2 cellular contexts compared by ENCODE assay signal in the genomic region with DNA sequence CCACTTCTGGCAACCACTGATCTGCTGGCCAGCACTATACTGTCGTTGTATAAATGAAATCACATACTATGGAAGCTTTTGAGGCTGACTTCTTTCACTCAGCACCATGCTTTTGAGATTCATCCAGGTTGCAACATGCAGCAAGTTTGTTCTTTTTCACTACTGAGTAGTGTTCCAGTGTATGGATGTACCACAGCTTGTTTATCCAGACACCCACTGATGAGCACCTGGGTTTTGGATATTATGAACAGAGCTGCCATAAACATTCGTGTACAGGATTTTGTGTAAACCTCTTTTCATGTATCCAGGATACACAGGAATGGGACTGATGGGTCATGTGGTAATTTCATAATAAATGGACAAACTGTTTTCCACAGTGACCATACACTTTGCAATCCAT.
TF ChIP-seq lines count a peak whose summit lies in the region.

No MANE protein-coding gene starts in this region.

TF ChIP-seq in HepG2, 621 proteins besides CTCF, POLR2A, EP300 and RAD21:
- TF ChIP-seq SMAD9 (CRISPR knock-in tag; IDR thresholded peaks at IDR 0.05) (no peak), ZNF557 (CRISPR knock-in tag; IDR thresholded peaks at IDR 0.05) (no peak), ZNF724P (CRISPR knock-in tag; IDR thresholded peaks at IDR 0.05; ENCODE audit: borderline replicate concordance) (no peak), TCF7 (IDR thresholded peaks at IDR 0.05; ENCODE audit: low read depth) (no peak), NFRKB (IDR thresholded peaks at IDR 0.05) (no peak), ZNF749 (CRISPR knock-in tag; IDR thresholded peaks at IDR 0.05; ENCODE audit: borderline replicate concordance) (no peak)
- TF ChIP-seq, protein P1, sequence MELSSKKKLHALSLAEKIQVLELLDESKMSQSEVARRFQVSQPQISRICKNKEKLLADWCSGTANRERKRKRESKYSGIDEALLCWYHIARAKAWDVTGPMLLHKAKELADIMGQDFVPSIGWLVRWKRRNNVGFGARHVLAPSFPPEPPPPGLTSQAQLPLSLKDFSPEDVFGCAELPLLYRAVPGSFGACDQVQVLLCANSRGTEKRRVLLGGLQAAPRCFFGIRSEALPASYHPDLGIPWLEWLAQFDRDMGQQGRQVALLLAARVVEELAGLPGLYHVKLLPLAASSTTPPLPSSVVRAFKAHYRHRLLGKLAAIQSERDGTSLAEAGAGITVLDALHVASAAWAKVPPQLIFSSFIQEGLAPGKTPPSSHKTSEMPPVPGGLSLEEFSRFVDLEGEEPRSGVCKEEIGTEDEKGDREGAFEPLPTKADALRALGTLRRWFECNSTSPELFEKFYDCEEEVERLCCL (CRISPR knock-in tag; IDR thresholded peaks at IDR 0.05; ENCODE audit: borderline replicate concordance), result no peak

TF ChIP-seq in GM12878, 131 proteins besides CTCF, POLR2A, EP300 and RAD21:
- TF ChIP-seq, protein P2, sequence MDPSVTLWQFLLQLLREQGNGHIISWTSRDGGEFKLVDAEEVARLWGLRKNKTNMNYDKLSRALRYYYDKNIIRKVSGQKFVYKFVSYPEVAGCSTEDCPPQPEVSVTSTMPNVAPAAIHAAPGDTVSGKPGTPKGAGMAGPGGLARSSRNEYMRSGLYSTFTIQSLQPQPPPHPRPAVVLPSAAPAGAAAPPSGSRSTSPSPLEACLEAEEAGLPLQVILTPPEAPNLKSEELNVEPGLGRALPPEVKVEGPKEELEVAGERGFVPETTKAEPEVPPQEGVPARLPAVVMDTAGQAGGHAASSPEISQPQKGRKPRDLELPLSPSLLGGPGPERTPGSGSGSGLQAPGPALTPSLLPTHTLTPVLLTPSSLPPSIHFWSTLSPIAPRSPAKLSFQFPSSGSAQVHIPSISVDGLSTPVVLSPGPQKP (IDR thresholded peaks at IDR 0.05; ENCODE audit: low read depth, low read length), result no peak
- no peak for TF ChIP-seq SREBF1 (IDR thresholded peaks at IDR 0.05; ENCODE audit: low read length)
- no peak for TF ChIP-seq NR2F1 (conservative IDR thresholded peaks at IDR 0.05)
- TF ChIP-seq, protein P3, sequence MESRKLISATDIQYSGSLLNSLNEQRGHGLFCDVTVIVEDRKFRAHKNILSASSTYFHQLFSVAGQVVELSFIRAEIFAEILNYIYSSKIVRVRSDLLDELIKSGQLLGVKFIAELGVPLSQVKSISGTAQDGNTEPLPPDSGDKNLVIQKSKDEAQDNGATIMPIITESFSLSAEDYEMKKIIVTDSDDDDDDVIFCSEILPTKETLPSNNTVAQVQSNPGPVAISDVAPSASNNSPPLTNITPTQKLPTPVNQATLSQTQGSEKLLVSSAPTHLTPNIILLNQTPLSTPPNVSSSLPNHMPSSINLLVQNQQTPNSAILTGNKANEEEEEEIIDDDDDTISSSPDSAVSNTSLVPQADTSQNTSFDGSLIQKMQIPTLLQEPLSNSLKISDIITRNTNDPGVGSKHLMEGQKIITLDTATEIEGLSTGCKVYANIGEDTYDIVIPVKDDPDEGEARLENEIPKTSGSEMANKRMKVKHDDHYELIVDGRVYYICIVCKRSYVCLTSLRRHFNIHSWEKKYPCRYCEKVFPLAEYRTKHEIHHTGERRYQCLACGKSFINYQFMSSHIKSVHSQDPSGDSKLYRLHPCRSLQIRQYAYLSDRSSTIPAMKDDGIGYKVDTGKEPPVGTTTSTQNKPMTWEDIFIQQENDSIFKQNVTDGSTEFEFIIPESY (IDR thresholded peaks at IDR 0.05), result no peak
- no peak for TF ChIP-seq SPI1 (IDR thresholded peaks at IDR 0.05; ENCODE audit: borderline replicate concordance, insufficient read depth, low read depth, low read length)
- TF ChIP-seq MXI1 (IDR thresholded peaks at IDR 0.05; ENCODE audit: low read depth, low read length), result no peak
- TF ChIP-seq SP1 (IDR thresholded peaks at IDR 0.05; ENCODE audit: low read depth, low read length), result no peak
- no peak for TF ChIP-seq ETV6 (conservative IDR thresholded peaks at IDR 0.05 in 1 of 2, IDR thresholded peaks at IDR 0.05 in 1 of 2; ENCODE audit: borderline replicate concordance in 1 of 2, low read depth in 1 of 2)
- TF ChIP-seq IKZF2 (IDR thresholded peaks at IDR 0.05), result no peak
- TF ChIP-seq EED (IDR thresholded peaks at IDR 0.05; ENCODE audit: low read depth), result no peak
- TF ChIP-seq NFIC (IDR thresholded peaks at IDR 0.05; ENCODE audit: low read depth, low read length), result no peak
- no peak for TF ChIP-seq SMAD1 (IDR thresholded peaks at IDR 0.05; ENCODE audit: low read depth, partially characterized antibody)
- no peak for TF ChIP-seq CEBPB (IDR thresholded peaks at IDR 0.05; ENCODE audit: borderline replicate concordance in 1 of 2, low read depth in 2 of 2, low read length in 2 of 2)
- no peak for TF ChIP-seq MYB (IDR thresholded peaks at IDR 0.05; ENCODE audit: borderline replicate concordance, low read depth, low read length)
- no peak for TF ChIP-seq SIN3A (IDR thresholded peaks at IDR 0.05; ENCODE audit: low read depth, low read length)
- TF ChIP-seq, protein P4, sequence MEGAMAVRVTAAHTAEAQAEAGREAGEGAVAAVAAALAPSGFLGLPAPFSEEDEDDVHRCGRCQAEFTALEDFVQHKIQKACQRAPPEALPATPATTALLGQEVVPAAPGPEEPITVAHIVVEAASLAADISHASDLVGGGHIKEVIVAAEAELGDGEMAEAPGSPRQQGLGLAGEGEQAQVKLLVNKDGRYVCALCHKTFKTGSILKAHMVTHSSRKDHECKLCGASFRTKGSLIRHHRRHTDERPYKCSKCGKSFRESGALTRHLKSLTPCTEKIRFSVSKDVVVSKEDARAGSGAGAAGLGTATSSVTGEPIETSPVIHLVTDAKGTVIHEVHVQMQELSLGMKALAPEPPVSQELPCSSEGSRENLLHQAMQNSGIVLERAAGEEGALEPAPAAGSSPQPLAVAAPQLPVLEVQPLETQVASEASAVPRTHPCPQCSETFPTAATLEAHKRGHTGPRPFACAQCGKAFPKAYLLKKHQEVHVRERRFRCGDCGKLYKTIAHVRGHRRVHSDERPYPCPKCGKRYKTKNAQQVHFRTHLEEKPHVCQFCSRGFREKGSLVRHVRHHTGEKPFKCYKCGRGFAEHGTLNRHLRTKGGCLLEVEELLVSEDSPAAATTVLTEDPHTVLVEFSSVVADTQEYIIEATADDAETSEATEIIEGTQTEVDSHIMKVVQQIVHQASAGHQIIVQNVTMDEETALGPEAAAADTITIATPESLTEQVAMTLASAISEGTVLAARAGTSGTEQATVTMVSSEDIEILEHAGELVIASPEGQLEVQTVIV (IDR thresholded peaks at IDR 0.05; ENCODE audit: borderline replicate concordance, partially characterized antibody), result no peak
- TF ChIP-seq RBBP5 (conservative IDR thresholded peaks at IDR 0.05), result no peak
